10 cellular contexts compared by ENCODE assay signal in genomic region chr3:14809611-14810010, GRCh38. TPM values are rescaled to one million over a fixed set of nuclear protein-coding genes. Genes with fewer than 3 reads are reported as not detected.
DNase-seq lines count a peak whose midpoint lies in the region; ATAC-seq and TF ChIP-seq lines count a peak whose summit lies in the region.
"Not testable (repeated sequence)": the region's sequence is repeated elsewhere in the genome, so short reads cannot be mapped to it uniquely, and the experiment has no call there.
"Had no signal": no experiment of that assay in that cellular context is flagged by ENCODE, and none has a peak within 500 bp of the region (broad histone marks: within the 10 kb centered on the region; RNA-seq: fewer than 3 reads in every experiment).

No MANE protein-coding gene starts in this region.

- H3K4me3 ChIP-seq in ectodermal cell (ENCODE audit: insufficient read depth, low read depth, low read length) (peak overlapping the region; percentile 43), heart left ventricle (peak overlapping the region in 10 of 12 donors; percentile 16 to 85 (median 52)), iPS-20b (ENCODE audit: low read length) (peak overlapping the region; percentile 68; the same call in 1 of the 2 replicates), stomach smooth muscle (ENCODE audit: low read length in 2 of 2) (peak overlapping the region; percentile 46 to 55)
- H3K4me3 ChIP-seq in trophoblast cell (ENCODE audit: low read depth, low read length) = not testable (repeated sequence)

- not testable (repeated sequence) for H3K14ac ChIP-seq in trophoblast cell (ENCODE audit: low read length)

- not testable (repeated sequence) for H3K9me3 ChIP-seq in ectodermal cell (ENCODE audit: control insufficient read depth, low read length); heart left ventricle; iPS-20b (ENCODE audit: insufficient read depth, low read depth, low read length); trophoblast cell (ENCODE audit: insufficient read depth, low read depth, low read length); stomach smooth muscle (ENCODE audit: control insufficient read depth in 2 of 2, low read length in 2 of 2)

- H3K9ac ChIP-seq in iPS-20b (ENCODE audit: low read depth, low read length); trophoblast cell (ENCODE audit: low read length); stomach smooth muscle (ENCODE audit: low read length in 2 of 2): not testable (repeated sequence)

- not testable (repeated sequence) for H3K27ac ChIP-seq in ectodermal cell (ENCODE audit: insufficient read depth, low read depth, low read length, poor library complexity, severe bottlenecking); iPS-20b (ENCODE audit: low read length); trophoblast cell (ENCODE audit: low read depth, low read length); stomach smooth muscle (ENCODE audit: low read length)
- H3K27ac ChIP-seq in heart left ventricle = peak overlapping the region in 10 of 12 donors; percentile 42 to 88 (median 76)

- not testable (repeated sequence) for H4K8ac ChIP-seq in trophoblast cell (ENCODE audit: low read depth, low read length)

- H2BK120ac ChIP-seq in trophoblast cell (ENCODE audit: insufficient read depth, low read length, poor library complexity) = not testable (repeated sequence)

- H3K27me3 Mint-ChIP-seq in mesothelial cell of epicardium (ENCODE audit: low read depth) = peaks cover 95% of the 10 kb centered on the region

- H4K91ac ChIP-seq in trophoblast cell (ENCODE audit: low read depth, low read length) = not testable (repeated sequence)

- H4K12ac ChIP-seq in trophoblast cell (ENCODE audit: low read depth, low read length) = not testable (repeated sequence)

- not testable (repeated sequence) for H2BK5ac ChIP-seq in trophoblast cell (ENCODE audit: low read depth, low read length, poor library complexity)

- not testable (repeated sequence) for H3K79me2 ChIP-seq in trophoblast cell (ENCODE audit: control insufficient read depth, insufficient read depth, low read length, poor library complexity)

- not testable (repeated sequence) for H3K36me3 Mint-ChIP-seq in mesothelial cell of epicardium

- 68 to 69% methylated on average over 9 of the region's 9 CpGs for WGBS in ectodermal cell, 2 experiments
- 72 to 83% (median 75%) methylated on average over 8 to 9 of the region's 9 CpGs for WGBS in heart left ventricle, 4 donors
- no CpG with 5 or more reads among the region's 9 CpGs for WGBS in trophoblast cell (ENCODE audit: extremely low coverage, insufficient coverage, insufficient read length)

- peaks cover 11% of the 10 kb centered on the region for H3K4me1 Mint-ChIP-seq in mesothelial cell of epicardium

- H2AK5ac ChIP-seq in trophoblast cell (ENCODE audit: low read length) = not testable (repeated sequence)

- H3K9me3 Mint-ChIP-seq in mesothelial cell of epicardium = not testable (repeated sequence)

- not testable (repeated sequence) for H3K27ac Mint-ChIP-seq in mesothelial cell of epicardium

- H3K27me3 ChIP-seq in ectodermal cell (ENCODE audit: control insufficient read depth, insufficient read depth, low read length, poor library complexity, severe bottlenecking) (peaks cover 63% of the 10 kb centered on the region), heart left ventricle (peaks cover 0 to 35% (median 11%) of the 10 kb centered on the region in 9 donors), iPS-20b (ENCODE audit: insufficient read depth, low read length) (peaks cover 67% of the 10 kb centered on the region), stomach smooth muscle (ENCODE audit: control insufficient read depth in 1 of 2, insufficient read depth in 2 of 2, low read length in 2 of 2) (peaks cover 10 to 16% of the 10 kb centered on the region in 2 donors)
- H3K27me3 ChIP-seq in trophoblast cell (ENCODE audit: insufficient read depth, low read length) = not testable (repeated sequence)

- peak overlapping the region; percentile 63 for H3K4me3 Mint-ChIP-seq in mesothelial cell of epicardium

- not testable (repeated sequence) for TF ChIP-seq POLR2A in heart left ventricle (IDR thresholded peaks at IDR 0.05)

- not testable (repeated sequence) for H3K4ac ChIP-seq in trophoblast cell (ENCODE audit: low read depth, low read length)

- not testable (repeated sequence) for H3K36me3 ChIP-seq in ectodermal cell (ENCODE audit: control insufficient read depth, insufficient read depth, low read length); heart left ventricle; iPS-20b (ENCODE audit: insufficient read depth, low read depth, low read length); trophoblast cell (ENCODE audit: control insufficient read depth in 1 of 2, insufficient read depth in 2 of 2, low read length in 2 of 2); stomach smooth muscle (ENCODE audit: control insufficient read depth in 2 of 2, insufficient read depth in 2 of 2, low read length in 2 of 2)

- not testable (repeated sequence) for H2BK12ac ChIP-seq in trophoblast cell (ENCODE audit: low read length)

- not testable (repeated sequence) for H2AFZ ChIP-seq in trophoblast cell (ENCODE audit: insufficient read depth, low read length, poor library complexity)

- TF ChIP-seq CTCF in heart left ventricle (IDR thresholded peaks at IDR 0.05); mesothelial cell of epicardium (IDR thresholded peaks at IDR 0.05; ENCODE audit: unreplicated experiment): not testable (repeated sequence)

- not testable (repeated sequence) for H3K4me1 ChIP-seq in ectodermal cell (ENCODE audit: control insufficient read depth, insufficient read depth, low read length); iPS-20b (ENCODE audit: insufficient read depth, low read length); stomach smooth muscle (ENCODE audit: control insufficient read depth, insufficient read depth, low read length)
- H3K4me1 ChIP-seq in heart left ventricle = peaks cover 3 to 68% (median 44%) of the 10 kb centered on the region in 12 donors
- H3K4me1 ChIP-seq in trophoblast cell (ENCODE audit: control insufficient read depth in 1 of 2, insufficient read depth in 2 of 2, low read length in 2 of 2) = peaks cover 17 to 19% of the 10 kb centered on the region in 2 experiments

- ATAC-seq in heart left ventricle = not testable (repeated sequence)

- intact Hi-C loops in heart left ventricle (cut with DNase I) = loop anchor here in 6 of 10 donors (2.0 to 5.0 kb wide), 4 partner anchors 17 to 97 kb away; no protein-coding TSS in a partner anchor

- H3K23ac ChIP-seq in trophoblast cell (ENCODE audit: low read length) = not testable (repeated sequence)

- DNase-seq in NCI-H748 (lab: John Stamatoyannopoulos, UW; ENCODE audit: unreplicated experiment) = peak; percentile 4
- not testable (repeated sequence) for DNase-seq in heart left ventricle; mesothelial cell of epicardium (ENCODE audit: low spot score in 2 of 2, unreplicated experiment in 2 of 2); trophoblast cell

- not testable (repeated sequence) for H3K18ac ChIP-seq in trophoblast cell (ENCODE audit: low read length)

- peak overlapping the region; percentile 80 for H3K4me2 ChIP-seq in trophoblast cell (ENCODE audit: low read length)

- not testable (repeated sequence) for H3K79me1 ChIP-seq in trophoblast cell (ENCODE audit: low read length)

RNA-seq across cellular contexts. Expression of gene FGD5, which starts 9.2 kb away (rescaled TPM):
- polyA plus RNA-seq in ectodermal cell (2013, experiment 1 of 4) = 0.80 TPM
- 1.3 TPM for polyA plus RNA-seq in ectodermal cell (2013, experiment 2 of 4)
- polyA plus RNA-seq in ectodermal cell (2013, experiment 3 of 4) = 1.3 TPM
- 1.1 TPM for polyA plus RNA-seq in ectodermal cell (2013, experiment 4 of 4)
- total RNA-seq in heart left ventricle (10 to 100 TPM; 10.2 to 22.5 (median 15.1) TPM), mesothelial cell of epicardium (3.2 to 3.5 TPM (median 3.4 TPM) in 3 replicates)
- polyA plus RNA-seq in heart left ventricle = 10 to 100 TPM in 1 of 2 donors, 1 to 10 TPM in 1; 6.4 to 12.8 TPM
- 23.6 and 27.1 TPM in 2 replicates for polyA plus RNA-seq in trophoblast cell (2013)
- total RNA-seq: HepG2, mammary epithelial cell had no signal
- polyA plus RNA-seq: keratinocyte, mammary epithelial cell had no signal
